28 cellular contexts compared by ENCODE assay signal in genomic region chr7:2582006-2582735, GRCh38.
"Had no signal": no experiment of that assay in that cellular context is flagged by ENCODE, and none has a peak within 500 bp of the region (broad histone marks: within the 10 kb centered on the region; RNA-seq: fewer than 3 reads in every experiment).

No MANE protein-coding gene starts in this region.

- H3K27me3 ChIP-seq: adrenal gland, MG63 had no signal

- DNase-seq: activated CD4-positive, alpha-beta memory T cell treated with anti-CD3 and anti-CD28 coated beads for 36 hours; activated CD4-positive, alpha-beta T cell treated with anti-CD3 and anti-CD28 coated beads, Interleukin-2, amount 10 ng/mL, durations not matched to agents 7 days and 5 days; activated CD4-positive, CD25-positive, alpha-beta regulatory T cell; activated CD8-positive, alpha-beta memory T cell treated with anti-CD3 and anti-CD28 coated beads for 24 hours; activated gamma-delta T cell treated with Interleukin-2 at 50 U/mL for 16 hours; activated naive CD4-positive, alpha-beta T cell treated with anti-CD3 and anti-CD28 coated beads, Interleukin-2, amount 10 ng/mL, durations not matched to agents 7 days and 5 days; activated naive CD8-positive, alpha-beta T cell treated with anti-CD3 and anti-CD28 coated beads, Interleukin-2, amount 10 ng/mL, durations not matched to agents 7 days and 5 days; activated T-cell treated with anti-CD3 and anti-CD28 coated beads for 4 hours; activated T-cell treated with anti-CD3 and anti-CD28 coated beads, Interleukin-2, amount 50 U/mL, for 48 hours; adrenal gland; anterior cingulate cortex; caudate nucleus; MG63; MV-4-11; NCI-H1092 treated with DMSO at 0.1 percent for 48 hours; NCI-H1417 treated with DMSO at 0.1 percent for 48 hours; NCI-H1694; NCI-H2029; NCI-H2107; NCI-H2171 treated with DMSO at 0.1 percent for 48 hours; NCI-H226; NCI-H510A treated with DMSO at 0.1 percent for 48 hours; PC-3; SHP77 treated with DMSO at 0.1 percent for 48 hours; T-cell; T-helper 2 cell; T1000 had no signal

- H3K9me3 ChIP-seq: adrenal gland, MG63 had no signal

- FAIRE-seq: TTC549 had no signal

- H3K4me3 ChIP-seq: adrenal gland, MG63 had no signal

- H3K27ac ChIP-seq: adrenal gland had no signal

- ATAC-seq: PC-3, T-cell had no signal

- H3K4me1 ChIP-seq: adrenal gland had no signal
